Comparison of ENCODE assay signal across 18 cellular contexts in the genomic region with DNA sequence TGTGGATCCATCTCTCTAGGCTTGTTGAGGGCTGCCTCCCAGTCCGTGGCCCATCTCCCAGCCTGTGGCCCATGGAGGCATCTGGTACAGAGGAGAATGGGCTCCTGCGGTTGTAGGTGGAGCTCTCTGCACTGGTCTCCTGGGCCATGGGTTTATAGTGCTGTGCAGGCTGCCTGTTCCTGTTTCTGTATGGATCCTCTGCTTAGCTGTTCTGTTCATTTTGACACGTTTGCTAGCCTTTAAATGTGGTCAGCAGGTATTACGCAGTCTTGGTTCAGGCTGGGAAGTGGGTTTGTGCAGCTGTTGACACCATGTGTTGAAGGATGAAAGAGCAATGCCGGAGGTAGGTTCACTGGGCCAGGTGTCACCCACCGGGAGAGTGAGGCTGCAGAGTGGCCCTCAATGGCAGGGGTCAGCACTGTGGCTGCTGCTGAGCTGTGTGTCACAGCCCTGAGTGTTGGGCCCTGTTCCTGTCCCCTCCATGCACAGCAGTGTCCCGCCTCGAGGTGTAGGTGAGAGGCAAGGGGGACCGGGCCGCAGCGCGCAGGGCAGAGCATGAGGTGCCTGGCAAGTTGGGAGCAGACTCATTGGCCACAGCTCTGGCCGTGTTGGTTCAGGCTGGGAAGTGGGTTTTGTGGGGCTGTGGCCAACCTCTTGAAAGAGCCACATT. TPM values are rescaled to one million over a fixed set of nuclear protein-coding genes. Genes with fewer than 3 reads are reported as not detected.
DNase-seq lines count a peak whose midpoint lies in the region; ATAC-seq and TF ChIP-seq lines count a peak whose summit lies in the region.
"Had no signal": no experiment of that assay in that cellular context is flagged by ENCODE, and none has a peak within 500 bp of the region (broad histone marks: within the 10 kb centered on the region; RNA-seq: fewer than 3 reads in every experiment).

No MANE protein-coding gene starts in this region.

- H3K9me3 ChIP-seq in sigmoid colon = no peaks in the 10 kb centered on the region
- H3K9me3 ChIP-seq: heart left ventricle had no signal

- intact Hi-C loops in sigmoid colon (cut with DNase I) = no loop called here

- peak; percentile 64 for ATAC-seq in activated T-helper 17 cell treated with anti-CD3 and anti-CD28 coated beads, Interleukin-2, amount 50 U/mL, for 72 hours (replicated peaks)
- peak; percentile 74 to 76 for ATAC-seq in natural killer cell treated with Interleukin-12 subunit alpha and Interleukin-12 subunit beta and Interleukin-15 and Interleukin-18, amount 100 ng/mL, for 72 hours
- no peak; the same call in 2 of the 3 replicates for ATAC-seq in GM23338
- ATAC-seq: activated CD4-positive, CD25-positive, alpha-beta regulatory T cell treated with anti-CD3 and anti-CD28 coated beads, Interleukin-2, amount 50 U/mL, for 24 hours had no signal

- peak overlapping the region; percentile 18 for H3K4me3 Mint-ChIP-seq in activated T-helper 17 cell treated with anti-CD3 and anti-CD28 coated beads, Interleukin-2, amount 50 U/mL, for 72 hours
- H3K4me3 Mint-ChIP-seq in natural killer cell treated with Interleukin-12 subunit alpha and Interleukin-12 subunit beta and Interleukin-15 and Interleukin-18, amount 100 ng/mL, for 72 hours = peak overlapping the region; percentile 35
- H3K4me3 Mint-ChIP-seq in GM23338 = no peak overlapping the region
- H3K4me3 Mint-ChIP-seq: H9, neural progenitor cell had no signal

- H2AFZ ChIP-seq in GM23338 = no peak overlapping the region
- H2AFZ ChIP-seq: neural progenitor cell had no signal

- H3K9me3 Mint-ChIP-seq in activated T-helper 17 cell treated with anti-CD3 and anti-CD28 coated beads, Interleukin-2, amount 50 U/mL, for 72 hours = no peaks in the 10 kb centered on the region
- no peaks in the 10 kb centered on the region for H3K9me3 Mint-ChIP-seq in natural killer cell treated with Interleukin-12 subunit alpha and Interleukin-12 subunit beta and Interleukin-15 and Interleukin-18, amount 100 ng/mL, for 72 hours
- H3K9me3 Mint-ChIP-seq in GM23338 = no peaks in the 10 kb centered on the region
- H3K9me3 Mint-ChIP-seq: H9, neural progenitor cell had no signal

- no peaks in the 10 kb centered on the region for H3K27me3 ChIP-seq in GM23338 (ENCODE audit: insufficient read depth)
- no peaks in the 10 kb centered on the region for H3K27me3 ChIP-seq in sigmoid colon
- H3K27me3 ChIP-seq: heart left ventricle, neural progenitor cell had no signal

- no peak for TF ChIP-seq EP300 in sigmoid colon (IDR thresholded peaks at IDR 0.05)

- H3K4me2 ChIP-seq in GM23338 = no peak overlapping the region
- H3K4me2 ChIP-seq: neural progenitor cell had no signal

- no peaks in the 10 kb centered on the region for H3K27me3 Mint-ChIP-seq in activated T-helper 17 cell treated with anti-CD3 and anti-CD28 coated beads, Interleukin-2, amount 50 U/mL, for 72 hours
- H3K27me3 Mint-ChIP-seq in natural killer cell treated with Interleukin-12 subunit alpha and Interleukin-12 subunit beta and Interleukin-15 and Interleukin-18, amount 100 ng/mL, for 72 hours = peaks cover 6 to 8% of the 10 kb centered on the region in 2 donors
- peaks cover 8% of the 10 kb centered on the region for H3K27me3 Mint-ChIP-seq in GM23338 (ENCODE audit: insufficient read depth, low read depth, poor library complexity)

- no peaks in the 10 kb centered on the region for H3F3A ChIP-seq in GM23338 (replicated peaks; ENCODE audit: low read depth)

- H3K27ac ChIP-seq in GM23338 (ENCODE audit: low read depth) (no peak overlapping the region), sigmoid colon (peak overlapping the region in 2 of 4 donors; percentile 68 to 83)
- H3K27ac ChIP-seq: neural progenitor cell had no signal

- H3K36me3 Mint-ChIP-seq in activated T-helper 17 cell treated with anti-CD3 and anti-CD28 coated beads, Interleukin-2, amount 50 U/mL, for 72 hours (ENCODE audit: low read depth) = peaks cover 35% of the 10 kb centered on the region
- H3K36me3 Mint-ChIP-seq in natural killer cell treated with Interleukin-12 subunit alpha and Interleukin-12 subunit beta and Interleukin-15 and Interleukin-18, amount 100 ng/mL, for 72 hours = peaks cover 6% of the 10 kb centered on the region
- H3K36me3 Mint-ChIP-seq in GM23338 (ENCODE audit: low read depth) = no peaks in the 10 kb centered on the region; the same call in 2 of the 3 replicates

- H3K27ac Mint-ChIP-seq in activated T-helper 17 cell treated with anti-CD3 and anti-CD28 coated beads, Interleukin-2, amount 50 U/mL, for 72 hours = peak overlapping the region; percentile 25
- peak overlapping the region; percentile 4 to 17 for H3K27ac Mint-ChIP-seq in natural killer cell treated with Interleukin-12 subunit alpha and Interleukin-12 subunit beta and Interleukin-15 and Interleukin-18, amount 100 ng/mL, for 72 hours
- H3K27ac Mint-ChIP-seq in GM23338 = no peak overlapping the region
- H3K27ac Mint-ChIP-seq: neural progenitor cell had no signal

- H3K4me3 ChIP-seq in NB4 (ENCODE audit: low read depth, low read length) (no peak overlapping the region), GM23338 (no peak overlapping the region), sigmoid colon (no peak overlapping the region)
- H3K4me3 ChIP-seq: heart left ventricle, neural progenitor cell had no signal

- no peaks in the 10 kb centered on the region for H3K36me3 ChIP-seq in GM23338 (ENCODE audit: insufficient read depth)
- peaks cover 0 to 7% (median 1%) of the 10 kb centered on the region in 4 donors for H3K36me3 ChIP-seq in sigmoid colon
- H3K36me3 ChIP-seq: neural progenitor cell had no signal

- H3K9me2 ChIP-seq in GM23338 (ENCODE audit: insufficient read depth) = no peaks in the 10 kb centered on the region

- WGBS in sigmoid colon, 2 donors = 80 to 90% methylated on average over 13 of the region's 13 CpGs

- H3K4me1 Mint-ChIP-seq in activated T-helper 17 cell treated with anti-CD3 and anti-CD28 coated beads, Interleukin-2, amount 50 U/mL, for 72 hours = peaks cover 11% of the 10 kb centered on the region
- H3K4me1 Mint-ChIP-seq in natural killer cell treated with Interleukin-12 subunit alpha and Interleukin-12 subunit beta and Interleukin-15 and Interleukin-18, amount 100 ng/mL, for 72 hours (ENCODE audit: low read depth in 2 of 2) = peaks cover 29 to 35% of the 10 kb centered on the region in 2 donors
- H3K4me1 Mint-ChIP-seq in GM23338 = no peaks in the 10 kb centered on the region
- H3K4me1 Mint-ChIP-seq: H9 had no signal

- no peak for TF ChIP-seq CTCF in NB4 (IDR thresholded peaks at IDR 0.05; ENCODE audit: low read depth, low read length)
- no peak for TF ChIP-seq CTCF in GM23338 (conservative IDR thresholded peaks at IDR 0.05; ENCODE audit: low read depth in 2 of 2)
- TF ChIP-seq CTCF in sigmoid colon (IDR thresholded peaks at IDR 0.05) = no peak

- H3K79me2 ChIP-seq in GM23338 (replicated peaks; ENCODE audit: insufficient read depth) = no peaks in the 10 kb centered on the region

- H4K20me1 ChIP-seq in GM23338 (replicated peaks; ENCODE audit: insufficient read depth) = peaks cover 6% of the 10 kb centered on the region; the same call in 1 of the 2 replicates

- no peaks in the 10 kb centered on the region for H3K4me1 ChIP-seq in GM23338 (ENCODE audit: insufficient read depth)
- peaks cover 0 to 41% (median 29%) of the 10 kb centered on the region in 4 donors for H3K4me1 ChIP-seq in sigmoid colon
- H3K4me1 ChIP-seq: neural progenitor cell had no signal

- DNase-seq in NCI-H1092 treated with DMSO at 0.1 percent for 48 hours (lab: John Stamatoyannopoulos, UW) = peak; percentile 12
- DNase-seq in NCI-H1092 (lab: John Stamatoyannopoulos, UW) = no peak
- peak; percentile 32 for DNase-seq in NB4 (ENCODE audit: low read depth)
- DNase-seq in natural killer cell treated with Interleukin-12 subunit alpha and Interleukin-12 subunit beta and Interleukin-15 and Interleukin-18, amount 100 ng/mL, for 72 hours (ENCODE audit: low spot score) = no peak
- DNase-seq in GM23338 (ENCODE audit: low spot score) = no peak
- no peak for DNase-seq in sigmoid colon
- DNase-seq in D341Med (ENCODE audit: low spot score) = no peak
- DNase-seq: 8988T, H9, left cardiac atrium, substantia nigra had no signal

- TF ChIP-seq POLR2A in NB4 (IDR thresholded peaks at IDR 0.05; ENCODE audit: extremely low read depth, insufficient read length) (no peak), sigmoid colon (IDR thresholded peaks at IDR 0.05) (no peak)

TF ChIP-seq in GM23338, 12 proteins besides CTCF, POLR2A, EP300 and RAD21 (continues in another document):
- TF ChIP-seq, protein P1, sequence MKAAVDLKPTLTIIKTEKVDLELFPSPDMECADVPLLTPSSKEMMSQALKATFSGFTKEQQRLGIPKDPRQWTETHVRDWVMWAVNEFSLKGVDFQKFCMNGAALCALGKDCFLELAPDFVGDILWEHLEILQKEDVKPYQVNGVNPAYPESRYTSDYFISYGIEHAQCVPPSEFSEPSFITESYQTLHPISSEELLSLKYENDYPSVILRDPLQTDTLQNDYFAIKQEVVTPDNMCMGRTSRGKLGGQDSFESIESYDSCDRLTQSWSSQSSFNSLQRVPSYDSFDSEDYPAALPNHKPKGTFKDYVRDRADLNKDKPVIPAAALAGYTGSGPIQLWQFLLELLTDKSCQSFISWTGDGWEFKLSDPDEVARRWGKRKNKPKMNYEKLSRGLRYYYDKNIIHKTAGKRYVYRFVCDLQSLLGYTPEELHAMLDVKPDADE (IDR thresholded peaks at IDR 0.05) = no peak
- no peak for TF ChIP-seq ZNF331 (CRISPR knock-in tag; IDR thresholded peaks at IDR 0.05; ENCODE audit: low read depth)

RNA-seq across cellular contexts. Expression of a gene that starts 39.0 kb away (rescaled TPM):
- total RNA-seq in activated T-helper 17 cell treated with anti-CD3 and anti-CD28 coated beads, Interleukin-2, amount 50 U/mL, for 72 hours = 10 to 100 TPM; 42.9 to 53.6 TPM
- total RNA-seq in natural killer cell treated with Interleukin-12 subunit alpha and Interleukin-12 subunit beta and Interleukin-15 and Interleukin-18, amount 100 ng/mL, for 72 hours = 10 to 100 TPM; 23.5 to 32.5 TPM
- 48.0 and 51.8 TPM in 2 replicates for total RNA-seq in GM23338 (2014; rRNA removed; shearing (Covaris generic))
- polyA plus RNA-seq in GM23338 (2016; fragmentation: Nextera tagmentation; extraction: Ambion mirVana) = 17.8 and 19.5 TPM in 2 replicates
- 10 to 100 TPM; 33.9 to 51.6 (median 35.8) TPM for total RNA-seq in sigmoid colon
- polyA plus RNA-seq in sigmoid colon = 10 to 100 TPM; 13.8 to 19.9 (median 17.1) TPM

RNA-seq across cellular contexts. Expression of a gene that starts 39.1 kb away (rescaled TPM):
- 10 to 100 TPM; 10.6 to 19.9 TPM for total RNA-seq in activated T-helper 17 cell treated with anti-CD3 and anti-CD28 coated beads, Interleukin-2, amount 50 U/mL, for 72 hours
- 10 to 100 TPM; 17.3 to 34.0 TPM for total RNA-seq in natural killer cell treated with Interleukin-12 subunit alpha and Interleukin-12 subunit beta and Interleukin-15 and Interleukin-18, amount 100 ng/mL, for 72 hours
- 17.7 and 17.9 TPM in 2 replicates for total RNA-seq in GM23338 (2014; rRNA removed; shearing (Covaris generic))
- polyA plus RNA-seq in GM23338 (2016; fragmentation: Nextera tagmentation; extraction: Ambion mirVana) (11.5 and 11.6 TPM in 2 replicates), sigmoid colon (10 to 100 TPM in 1 of 3 donors, 1 to 10 TPM in 2; 7.8 to 13.5 (median 8.8) TPM)
- 10 to 100 TPM; 13.8 to 20.5 (median 14.8) TPM for total RNA-seq in sigmoid colon

RNA-seq across cellular contexts. Expression of a gene that starts 41.3 kb away (rescaled TPM):
- total RNA-seq in activated T-helper 17 cell treated with anti-CD3 and anti-CD28 coated beads, Interleukin-2, amount 50 U/mL, for 72 hours = not detected
- total RNA-seq in natural killer cell treated with Interleukin-12 subunit alpha and Interleukin-12 subunit beta and Interleukin-15 and Interleukin-18, amount 100 ng/mL, for 72 hours = not detected
- not detected in 2 replicates for total RNA-seq in GM23338 (2014; rRNA removed; shearing (Covaris generic))
- polyA plus RNA-seq in GM23338 (2016; fragmentation: Nextera tagmentation; extraction: Ambion mirVana) (not detected in 2 replicates), sigmoid colon (not detected)
- not detected for total RNA-seq in sigmoid colon
- total RNA-seq: H9, heart left ventricle, left cardiac atrium, OCI-LY7, sciatic nerve had no signal
- polyA plus RNA-seq: esophagus, heart left ventricle had no signal

Comparison
In these comparisons a context has a peak if more than half of its experiments do, and no peak if none do; other contexts are left out.
1. DNase-seq: peak in NCI-H1092 treated with DMSO at 0.1 percent for 48 hours (single experiment) and NB4 (single experiment); none in NCI-H1092 (single experiment), natural killer cell treated with Interleukin-12 subunit alpha and Interleukin-12 subunit beta and Interleukin-15 and Interleukin-18, amount 100 ng/mL, for 72 hours (single experiment), GM23338 (single experiment), sigmoid colon (single experiment) and D341Med (single experiment).